In genomic region chr17:68301438-68301959, GRCh38 we compare ENCODE assay signal across 21 cellular contexts. TPM values are rescaled to one million over a fixed set of nuclear protein-coding genes. Genes with fewer than 3 reads are reported as not detected.
DNase-seq lines count a peak whose midpoint lies in the region; ATAC-seq, FAIRE-seq and TF ChIP-seq lines count a peak whose summit lies in the region.
"Had no signal": no experiment of that assay in that cellular context is flagged by ENCODE, and none has a peak within 500 bp of the region (broad histone marks: within the 10 kb centered on the region; RNA-seq: fewer than 3 reads in every experiment).

No MANE protein-coding gene starts in this region.

- H2AFZ ChIP-seq in H1 (ENCODE audit: low read length), result 0 out of 2 replicates have a peak overlapping the region, but pooled peaks have one; percentile 2

- TF ChIP-seq EP300 in H1 (IDR thresholded peaks at IDR 0.05; ENCODE audit: borderline replicate concordance in 1 of 2, low read depth in 2 of 2, low read length in 2 of 2), result no peak

- H3K27ac Mint-ChIP-seq in stimulated activated naive CD8-positive, alpha-beta T cell treated with anti-CD3 and anti-CD28 coated beads, Interleukin-15, Interleukin-2, amounts not matched to agents 100 ng/mL and 50 ng/mL, for 24 hours, result peak overlapping the region; percentile 3
- peak overlapping the region in 1 of 2 donors; percentile 2 for H3K27ac Mint-ChIP-seq in stimulated activated naive CD8-positive, alpha-beta T cell treated with anti-CD3 and anti-CD28 coated beads, Interleukin-15, amount 100 ng/mL, for 72 hours
- peak overlapping the region; percentile 57 for H3K27ac Mint-ChIP-seq in type B pancreatic cell
- H3K27ac Mint-ChIP-seq: activated naive CD4-positive, alpha-beta T cell treated with anti-CD3 and anti-CD28 coated beads, Interleukin-2, amount 50 U/mL, for 24 hours; CD8-positive, alpha-beta T cell; nephron; T-helper 17 cell had no signal

- CTCF ChIA-PET in H1 (lab: Charles Lee; ENCODE audit: partially characterized antibody), result interaction anchor here (0.6 to 1.7 kb wide), 5 partner anchors 21 to 313 kb away, joined by 3 to 4 read pairs (median 3); no protein-coding TSS in a partner anchor

- H3K9ac ChIP-seq in H1 (replicated peaks in 1 of 4; ENCODE audit: extremely low read depth in 1 of 4, low read depth in 3 of 4, low read length in 3 of 4), result no peak overlapping the region

- no peak overlapping the region for H2AK5ac ChIP-seq in H1 (ENCODE audit: low read depth, low read length)

- POLR2A ChIA-PET in H1 (lab: Charles Lee; ENCODE audit: partially characterized antibody), result interaction anchor here (0.6 to 2.5 kb wide), 4 partner anchors 9 to 193 kb away, joined by 3 to 7 read pairs (median 4); partner anchors contain the start of gene AMZ2

- TF ChIP-seq RAD21 in H1 (IDR thresholded peaks at IDR 0.05 in 1 of 2, conservative IDR thresholded peaks at IDR 0.05 in 1 of 2; ENCODE audit: low read depth in 2 of 2, low read length in 2 of 2), result no peak

- no peak overlapping the region for H2BK120ac ChIP-seq in H1 (replicated peaks; ENCODE audit: low read depth, low read length)

- TF ChIP-seq POLR2A in H1 (IDR thresholded peaks at IDR 0.05; ENCODE audit: control extremely low read depth in 1 of 2, low read depth in 2 of 2, low read length in 2 of 2) (no peak), spleen (IDR thresholded peaks at IDR 0.05) (no peak)

- H3K9me3 Mint-ChIP-seq in stimulated activated naive CD8-positive, alpha-beta T cell treated with anti-CD3 and anti-CD28 coated beads, Interleukin-15, Interleukin-2, amounts not matched to agents 100 ng/mL and 50 ng/mL, for 24 hours, result no peaks in the 10 kb centered on the region
- H3K9me3 Mint-ChIP-seq in stimulated activated naive CD8-positive, alpha-beta T cell treated with anti-CD3 and anti-CD28 coated beads, Interleukin-15, amount 100 ng/mL, for 72 hours, result no peaks in the 10 kb centered on the region
- H3K9me3 Mint-ChIP-seq in type B pancreatic cell, result no peaks in the 10 kb centered on the region
- H3K9me3 Mint-ChIP-seq: activated naive CD4-positive, alpha-beta T cell treated with anti-CD3 and anti-CD28 coated beads, Interleukin-2, amount 50 U/mL, for 24 hours; CD8-positive, alpha-beta T cell; nephron had no signal

- H3K4me1 Mint-ChIP-seq in stimulated activated naive CD8-positive, alpha-beta T cell treated with anti-CD3 and anti-CD28 coated beads, Interleukin-15, Interleukin-2, amounts not matched to agents 100 ng/mL and 50 ng/mL, for 24 hours (ENCODE audit: low read depth), result peaks cover 17% of the 10 kb centered on the region
- H3K4me1 Mint-ChIP-seq in stimulated activated naive CD8-positive, alpha-beta T cell treated with anti-CD3 and anti-CD28 coated beads, Interleukin-15, amount 100 ng/mL, for 72 hours, result peaks cover 23% of the 10 kb centered on the region
- peaks cover 8% of the 10 kb centered on the region for H3K4me1 Mint-ChIP-seq in type B pancreatic cell (ENCODE audit: unreplicated experiment)
- H3K4me1 Mint-ChIP-seq: nephron had no signal

- H3K23me2 ChIP-seq in H1 (ENCODE audit: low read depth, low read length), result no peaks in the 10 kb centered on the region

- no peaks in the 10 kb centered on the region for H3K79me1 ChIP-seq in H1 (ENCODE audit: low read depth, low read length)

- H3K4me3 ChIP-seq in H1 (ENCODE audit: extremely low read depth in 1 of 4, insufficient read depth in 2 of 4, low read depth in 3 of 4, low read length in 4 of 4) (no peak overlapping the region), spleen (no peak overlapping the region)
- H3K4me3 ChIP-seq: lower lobe of right lung, tibial nerve had no signal

- H3K27me3 ChIP-seq in H1 (replicated peaks in 1 of 4; ENCODE audit: control insufficient read depth in 3 of 4, extremely low read depth in 1 of 4, insufficient read depth in 3 of 4, low read length in 3 of 4) (no peaks in the 10 kb centered on the region), spleen (replicated peaks in 1 of 7) (peaks cover 0 to under 1% (median 0%) of the 10 kb centered on the region in 7 donors)
- H3K27me3 ChIP-seq: brain microvascular endothelial cell, tibial nerve had no signal

- H3K4ac ChIP-seq in H1 (replicated peaks; ENCODE audit: insufficient read length, low read depth, low read length), result no peak overlapping the region

- no peak overlapping the region for H2BK5ac ChIP-seq in H1 (ENCODE audit: low read depth, low read length)

- H3K9me3 ChIP-seq in H1 (ENCODE audit: insufficient read depth in 2 of 2, low read depth in 1 of 2, low read length in 1 of 2), result no peaks in the 10 kb centered on the region
- H3K9me3 ChIP-seq in spleen, result no peaks in the 10 kb centered on the region
- H3K9me3 ChIP-seq: lower lobe of right lung had no signal

- H3K36me3 Mint-ChIP-seq in stimulated activated naive CD8-positive, alpha-beta T cell treated with anti-CD3 and anti-CD28 coated beads, Interleukin-15, Interleukin-2, amounts not matched to agents 100 ng/mL and 50 ng/mL, for 24 hours (ENCODE audit: low read depth), result no peaks in the 10 kb centered on the region
- H3K36me3 Mint-ChIP-seq in type B pancreatic cell, result no peaks in the 10 kb centered on the region
- H3K36me3 Mint-ChIP-seq: activated naive CD4-positive, alpha-beta T cell treated with anti-CD3 and anti-CD28 coated beads, Interleukin-2, amount 50 U/mL, for 24 hours; CD8-positive, alpha-beta T cell had no signal

- DNase-seq in stimulated activated naive CD8-positive, alpha-beta T cell treated with anti-CD3 and anti-CD28 coated beads, Interleukin-15, amount 100 ng/mL, for 72 hours, result no peak
- DNase-seq in NCI-H345 treated with DMSO at 0.1 percent for 48 hours (lab: John Stamatoyannopoulos, UW; ENCODE audit: unreplicated experiment) (peak; percentile 88), H1 (ENCODE audit: low read depth in 1 of 2, low spot score in 2 of 2) (no peak), type B pancreatic cell (ENCODE audit: extremely low spot score, unreplicated experiment) (no peak), HK-2 (ENCODE audit: unreplicated experiment) (no peak), spleen (no peak)
- DNase-seq: ACHN; activated CD4-positive, CD25-positive, alpha-beta regulatory T cell treated with anti-CD3 and anti-CD28 coated beads, Interleukin-2, amount 50 U/mL, for 72 hours; activated CD8-positive, alpha-beta memory T cell treated with anti-CD3 and anti-CD28 coated beads, Interleukin-2, amount 50 U/mL, for 48 hours; CD8-positive, alpha-beta T cell; effector CD4-positive, alpha-beta T cell; GF-D8; lower lobe of right lung; stimulated activated CD4-positive, alpha-beta T cell treated with anti-CD3 and anti-CD28 coated beads, Interleukin-2, amount 100 ng/mL, for 48 hours; T-helper 17 cell had no signal

- H2BK20ac ChIP-seq in H1 (ENCODE audit: low read length), result no peak overlapping the region

- no peak overlapping the region for H3K27ac ChIP-seq in H1 (ENCODE audit: low read depth, low read length)
- H3K27ac ChIP-seq in spleen, result peak overlapping the region in 1 of 8 donors; percentile 29
- H3K27ac ChIP-seq: brain microvascular endothelial cell, lower lobe of right lung had no signal

- no peak overlapping the region for H3K56ac ChIP-seq in H1 (replicated peaks; ENCODE audit: insufficient read length, low read depth, low read length)

- no peak for FAIRE-seq in H1 (lab: Jason Lieb, UNC)

- H4K8ac ChIP-seq in H1 (ENCODE audit: extremely low read depth, insufficient read depth, low read length), result no peak overlapping the region

- no peak overlapping the region for H4K5ac ChIP-seq in H1 (ENCODE audit: insufficient read length, low read depth, low read length)

- H3K79me2 ChIP-seq in H1 (ENCODE audit: control insufficient read depth in 1 of 2, insufficient read depth in 2 of 2, low read length in 2 of 2), result no peaks in the 10 kb centered on the region; a peak in 1 of 4 replicates

- no peaks in the 10 kb centered on the region for H3K36me3 ChIP-seq in H1 (ENCODE audit: control insufficient read depth in 2 of 4, insufficient read depth in 4 of 4, low read length in 3 of 4)
- no peaks in the 10 kb centered on the region for H3K36me3 ChIP-seq in spleen
- H3K36me3 ChIP-seq: brain microvascular endothelial cell, lower lobe of right lung, tibial nerve had no signal

- TF ChIP-seq CTCF in H1 (IDR thresholded peaks at IDR 0.05; ENCODE audit: control extremely low read depth in 1 of 3, insufficient read depth in 1 of 3, low read depth in 1 of 3, low read length in 3 of 3) (no peak), type B pancreatic cell (conservative IDR thresholded peaks at IDR 0.05) (no peak), spleen (IDR thresholded peaks at IDR 0.05 in 8 of 11, conservative IDR thresholded peaks at IDR 0.05 in 3 of 11) (no peak)

- 70% methylated on average over 9 of the region's 9 CpGs; no CpG with 5 or more reads in 1 of the 2 experiments for WGBS in H1 (ENCODE audit: extremely low coverage in 1 of 2, insufficient coverage in 1 of 2, insufficient read length in 1 of 2, insufficient replicate concordance in 2 of 2, low coverage in 1 of 2, low lambda C conversion rate in 2 of 2, missing lambda C conversion rate in 1 of 2), 2 experiments
- WGBS in spleen, 5 donors, result 70 to 81% (median 74%) methylated on average over 9 of the region's 9 CpGs

- H2BK12ac ChIP-seq in H1 (ENCODE audit: low read depth, low read length), result no peak overlapping the region

- intact Hi-C loops in spleen (cut with DNase I; ENCODE audit: low total_unique reads), result no loop called here

- peak overlapping the region; percentile 62 for H4K91ac ChIP-seq in H1 (replicated peaks; ENCODE audit: insufficient read length, low read length)

- H3K4me1 ChIP-seq in H1 (replicated peaks in 1 of 4; ENCODE audit: control insufficient read depth in 3 of 4, insufficient read depth in 4 of 4, low read length in 3 of 4), result peaks cover 3 to 18% (median 9%) of the 10 kb centered on the region in 4 experiments
- H3K4me1 ChIP-seq in spleen, result peaks cover 0 to 46% (median 20%) of the 10 kb centered on the region in 6 donors

- ATAC-seq in stimulated activated naive CD8-positive, alpha-beta T cell treated with anti-CD3 and anti-CD28 coated beads, Interleukin-15, amount 100 ng/mL, for 72 hours, result no peak
- ATAC-seq in GM21447 (IDR thresholded peaks at IDR 0.05; ENCODE audit: unreplicated experiment), result no peak
- ATAC-seq: CD8-positive, alpha-beta T cell; lower lobe of right lung; T-helper 17 cell had no signal

- H4K20me1 ChIP-seq in H1 (replicated peaks in 1 of 2; ENCODE audit: control insufficient read depth in 1 of 2, insufficient read depth in 2 of 2, low read length in 2 of 2), result no peaks in the 10 kb centered on the region

- no peaks in the 10 kb centered on the region for H3K27me3 Mint-ChIP-seq in stimulated activated naive CD8-positive, alpha-beta T cell treated with anti-CD3 and anti-CD28 coated beads, Interleukin-15, Interleukin-2, amounts not matched to agents 100 ng/mL and 50 ng/mL, for 24 hours
- no peaks in the 10 kb centered on the region for H3K27me3 Mint-ChIP-seq in stimulated activated naive CD8-positive, alpha-beta T cell treated with anti-CD3 and anti-CD28 coated beads, Interleukin-15, amount 100 ng/mL, for 72 hours
- no peaks in the 10 kb centered on the region for H3K27me3 Mint-ChIP-seq in type B pancreatic cell
- H3K27me3 Mint-ChIP-seq: activated naive CD4-positive, alpha-beta T cell treated with anti-CD3 and anti-CD28 coated beads, Interleukin-2, amount 50 U/mL, for 24 hours; T-helper 17 cell had no signal

- H3K4me3 Mint-ChIP-seq in stimulated activated naive CD8-positive, alpha-beta T cell treated with anti-CD3 and anti-CD28 coated beads, Interleukin-15, Interleukin-2, amounts not matched to agents 100 ng/mL and 50 ng/mL, for 24 hours, result no peak overlapping the region
- no peak overlapping the region for H3K4me3 Mint-ChIP-seq in stimulated activated naive CD8-positive, alpha-beta T cell treated with anti-CD3 and anti-CD28 coated beads, Interleukin-15, amount 100 ng/mL, for 72 hours
- H3K4me3 Mint-ChIP-seq in type B pancreatic cell, result no peak overlapping the region
- H3K4me3 Mint-ChIP-seq: activated naive CD4-positive, alpha-beta T cell treated with anti-CD3 and anti-CD28 coated beads, Interleukin-2, amount 50 U/mL, for 24 hours; CD8-positive, alpha-beta T cell; nephron; T-helper 17 cell had no signal

- 0 out of 2 replicates have a peak overlapping the region, but pooled peaks have one; percentile 54 for H3K18ac ChIP-seq in H1 (ENCODE audit: extremely low read depth, low read length)

- no peak overlapping the region for H3K23ac ChIP-seq in H1 (ENCODE audit: insufficient read length)

- H3K4me2 ChIP-seq in H1 (ENCODE audit: insufficient read depth in 1 of 2, low read depth in 2 of 2, low read length in 2 of 2), result peak overlapping the region; percentile 24 to 43; a peak in 1 of 4 replicates

- H3K14ac ChIP-seq in H1 (ENCODE audit: insufficient read length), result no peak overlapping the region

- 0 out of 2 replicates have a peak overlapping the region, but pooled peaks have one; percentile 63 for H2BK15ac ChIP-seq in H1 (ENCODE audit: low read length)

RNA-seq across cellular contexts. Expression of gene ARSG, which starts 10.2 kb away (rescaled TPM):
- 3.6 and 4.0 TPM in 2 replicates for total RNA-seq in H1 (2021; fragmentation: NEBNext Ultra II Directional; extraction: Animal tissue kit (Norgen Biotek cat#: 25700))
- polyA plus RNA-seq in H1 (2011; rRNA removed), result 3.3 and 4.3 TPM in 2 replicates
- polyA plus RNA-seq in H1 (2011; cell fraction: cytosol; rRNA removed), result 3.4 TPM
- 5.4 TPM for polyA plus RNA-seq in H1 (2011; cell fraction: nucleus; rRNA removed)
- polyA plus RNA-seq in H1 (2012, experiment 1 of 2), result 1.5 to 2.9 TPM (median 2.5 TPM) in 4 replicates
- 1.3 TPM for polyA plus RNA-seq in H1 (2012, experiment 2 of 2)
- polyA plus RNA-seq in H1 (2013, experiment 1 of 2), result 1.3 TPM
- 2.0 TPM for polyA plus RNA-seq in H1 (2013, experiment 2 of 2)
- 13.2 and 16.1 TPM in 2 replicates for polyA minus RNA-seq in H1 (2011; rRNA and poly(A)+ RNA removed)
- 3.5 TPM for polyA minus RNA-seq in H1 (2011; cell fraction: cytosol; rRNA and poly(A)+ RNA removed)
- 13.3 TPM for polyA minus RNA-seq in H1 (2011; cell fraction: nucleus; rRNA and poly(A)+ RNA removed)
- total RNA-seq in type B pancreatic cell (ENCODE audit: low replicate concordance), result 4.1 and 4.8 TPM in 2 replicates
- total RNA-seq in spleen, result 10 to 100 TPM; 10.4 to 24.3 (median 18.7) TPM
- polyA plus RNA-seq in spleen, result 1 to 10 TPM; 1.5 to 2.3 (median 2.1) TPM

RNA-seq across cellular contexts. Expression of gene SLC16A6, which starts 10.6 kb away (rescaled TPM):
- total RNA-seq in H1 (2021; fragmentation: NEBNext Ultra II Directional; extraction: Animal tissue kit (Norgen Biotek cat#: 25700)), result 0.08 and 0.22 TPM in 2 replicates
- 0.13 and 0.17 TPM in 2 replicates for polyA plus RNA-seq in H1 (2011; rRNA removed)
- 0.28 TPM for polyA plus RNA-seq in H1 (2011; cell fraction: cytosol; rRNA removed)
- 0.11 TPM for polyA plus RNA-seq in H1 (2011; cell fraction: nucleus; rRNA removed)
- 0.08 to 0.09 TPM in 2 of 4 replicates, not detected in the others for polyA plus RNA-seq in H1 (2012, experiment 1 of 2)
- 0.10 TPM for polyA plus RNA-seq in H1 (2012, experiment 2 of 2)
- polyA plus RNA-seq in H1 (2013, experiment 1 of 2), result 0.04 TPM
- 0.04 TPM for polyA plus RNA-seq in H1 (2013, experiment 2 of 2)
- 0.54 TPM in 1 of 2 replicates, not detected in the other for polyA minus RNA-seq in H1 (2011; rRNA and poly(A)+ RNA removed)
- not detected for polyA minus RNA-seq in H1 (2011; cell fraction: cytosol; rRNA and poly(A)+ RNA removed)
- 0.50 TPM for polyA minus RNA-seq in H1 (2011; cell fraction: nucleus; rRNA and poly(A)+ RNA removed)
- 0.67 and 1.6 TPM in 2 replicates for total RNA-seq in type B pancreatic cell (ENCODE audit: low replicate concordance)
- 1 to 10 TPM; 4.4 to 8.7 (median 7.1) TPM for total RNA-seq in spleen
- polyA plus RNA-seq in spleen, result 1 to 10 TPM; 1.5 to 2.1 (median 1.8) TPM

RNA-seq across cellular contexts. Expression of gene AMZ2, which starts 53.7 kb away (rescaled TPM):
- 66.4 and 71.0 TPM in 2 replicates for total RNA-seq in H1 (2021; fragmentation: NEBNext Ultra II Directional; extraction: Animal tissue kit (Norgen Biotek cat#: 25700))
- polyA plus RNA-seq in H1 (2011; rRNA removed), result 37.7 and 49.5 TPM in 2 replicates
- 51.8 TPM for polyA plus RNA-seq in H1 (2011; cell fraction: cytosol; rRNA removed)
- polyA plus RNA-seq in H1 (2011; cell fraction: nucleus; rRNA removed), result 33.2 TPM
- polyA plus RNA-seq in H1 (2012, experiment 1 of 2), result 41.9 to 66.4 TPM (median 42.7 TPM) in 4 replicates
- 27.4 TPM for polyA plus RNA-seq in H1 (2012, experiment 2 of 2)
- polyA plus RNA-seq in H1 (2013, experiment 1 of 2), result 104 TPM
- polyA plus RNA-seq in H1 (2013, experiment 2 of 2), result 114 TPM
- polyA minus RNA-seq in H1 (2011; rRNA and poly(A)+ RNA removed), result 21.5 and 37.8 TPM in 2 replicates
- polyA minus RNA-seq in H1 (2011; cell fraction: cytosol; rRNA and poly(A)+ RNA removed), result 12.8 TPM
- 31.9 TPM for polyA minus RNA-seq in H1 (2011; cell fraction: nucleus; rRNA and poly(A)+ RNA removed)
- 68.8 and 75.6 TPM in 2 replicates for total RNA-seq in type B pancreatic cell (ENCODE audit: low replicate concordance)
- 10 to 100 TPM; 40.4 to 55.0 (median 49.2) TPM for total RNA-seq in spleen
- polyA plus RNA-seq in spleen, result 10 to 100 TPM; 60.1 to 75.1 (median 64.4) TPM
